ENCODE assay signal across 15 cellular contexts in genomic region chr21:32334980-32335471, GRCh38. TPM values are rescaled to one million over a fixed set of nuclear protein-coding genes. Genes with fewer than 3 reads are reported as not detected.
A peak's percentile ranks its signal among the peaks of the same experiment; 100 is the strongest.
DNase-seq lines count a peak whose midpoint lies in the region; ATAC-seq, FAIRE-seq and TF ChIP-seq lines count a peak whose summit lies in the region.
"Had no signal": no experiment of that assay in that cellular context is flagged by ENCODE, and none has a peak within 500 bp of the region (broad histone marks: within the 10 kb centered on the region; RNA-seq: fewer than 3 reads in every experiment).

No MANE protein-coding gene starts in this region.

- H2BK12ac ChIP-seq in H1 (ENCODE audit: low read depth, low read length): no peak overlapping the region

- no peak overlapping the region for H4K91ac ChIP-seq in H1 (replicated peaks; ENCODE audit: insufficient read length, low read length)

- H3K56ac ChIP-seq in H1 (replicated peaks; ENCODE audit: insufficient read length, low read depth, low read length): no peak overlapping the region

- no peak overlapping the region for H3K18ac ChIP-seq in H1 (ENCODE audit: extremely low read depth, low read length)

- TF ChIP-seq EP300 in H1 (IDR thresholded peaks at IDR 0.05; ENCODE audit: borderline replicate concordance in 1 of 2, low read depth in 2 of 2, low read length in 2 of 2): no peak

- H3K23me2 ChIP-seq in H1 (ENCODE audit: low read depth, low read length): no peaks in the 10 kb centered on the region

- ATAC-seq in sciatic nerve: no peak
- no peak for ATAC-seq in HG02938 (IDR thresholded peaks at IDR 0.05; ENCODE audit: unreplicated experiment)
- ATAC-seq: esophagus mucosa, left colon had no signal

- H3K79me2 ChIP-seq in H1 (ENCODE audit: control insufficient read depth in 1 of 2, insufficient read depth in 2 of 2, low read length in 2 of 2): 0 out of 4 replicates have a peak, but pooled peaks cover 0 to 3% of the 10 kb centered on the region in 2 experiments

- CTCF ChIA-PET in H1 (lab: Charles Lee; ENCODE audit: partially characterized antibody): interaction anchor here (0.6 to 1.5 kb wide), 2 partner anchors 31 to 266 kb away, joined by 3 to 5 read pairs; no protein-coding TSS in a partner anchor

- no peaks in the 10 kb centered on the region for H3K27me3 ChIP-seq in H1 (replicated peaks in 1 of 4; ENCODE audit: control insufficient read depth in 3 of 4, extremely low read depth in 1 of 4, insufficient read depth in 3 of 4, low read length in 3 of 4)
- H3K27me3 ChIP-seq: pancreas had no signal

- H3K4ac ChIP-seq in H1 (replicated peaks; ENCODE audit: insufficient read length, low read depth, low read length): no peak overlapping the region

- H3K23ac ChIP-seq in H1 (ENCODE audit: insufficient read length): no peak overlapping the region

- WGBS in H1 (ENCODE audit: extremely low coverage in 1 of 2, insufficient coverage in 1 of 2, insufficient read length in 1 of 2, insufficient replicate concordance in 2 of 2, low coverage in 1 of 2, low lambda C conversion rate in 2 of 2, missing lambda C conversion rate in 1 of 2), 2 experiments: 75% methylated on average over 11 of the region's 11 CpGs; no CpG with 5 or more reads in 1 of the 2 experiments

- H4K8ac ChIP-seq in H1 (ENCODE audit: extremely low read depth, insufficient read depth, low read length): no peak overlapping the region

- POLR2A ChIA-PET in H1 (lab: Charles Lee; ENCODE audit: partially characterized antibody): no interaction called here

- no peak for TF ChIP-seq CTCF in H1 (IDR thresholded peaks at IDR 0.05; ENCODE audit: control extremely low read depth in 1 of 3, insufficient read depth in 1 of 3, low read depth in 1 of 3, low read length in 3 of 3)
- no peak for TF ChIP-seq CTCF in GM10266 (IDR thresholded peaks at IDR 0.05; ENCODE audit: control insufficient read depth, insufficient read depth, low read depth, missing control alignments)

- no peak for FAIRE-seq in H1 (lab: Jason Lieb, UNC)
- FAIRE-seq: pancreas, RCC 7860 had no signal

- H3K79me1 ChIP-seq in H1 (ENCODE audit: low read depth, low read length): no peaks in the 10 kb centered on the region; the same call in 1 of the 2 replicates

- peaks cover 0 to 6% of the 10 kb centered on the region in 2 experiments for H4K20me1 ChIP-seq in H1 (replicated peaks in 1 of 2; ENCODE audit: control insufficient read depth in 1 of 2, insufficient read depth in 2 of 2, low read length in 2 of 2)

- H3K14ac ChIP-seq in H1 (ENCODE audit: insufficient read length): no peak overlapping the region

- no peak overlapping the region for H3K27ac ChIP-seq in H1 (ENCODE audit: low read depth, low read length)
- H3K27ac ChIP-seq: pancreas had no signal

- no peak overlapping the region for H2BK120ac ChIP-seq in H1 (replicated peaks; ENCODE audit: low read depth, low read length)

- H2BK20ac ChIP-seq in H1 (ENCODE audit: low read length): no peak overlapping the region

- no peak overlapping the region for H2AK5ac ChIP-seq in H1 (ENCODE audit: low read depth, low read length)

- H2BK5ac ChIP-seq in H1 (ENCODE audit: low read depth, low read length): 0 out of 2 replicates have a peak overlapping the region, but pooled peaks have one; percentile 23

- no peak overlapping the region for H2AFZ ChIP-seq in H1 (ENCODE audit: low read length)

- H4K5ac ChIP-seq in H1 (ENCODE audit: insufficient read length, low read depth, low read length): no peak overlapping the region

- DNase-seq in Ammon's horn (ENCODE audit: low spot score): peak; percentile 82
- DNase-seq in NCI-H2171 (lab: John Stamatoyannopoulos, UW): peak; percentile 91
- no peak for DNase-seq in H1 (ENCODE audit: low read depth in 1 of 2, low spot score in 2 of 2)
- peak; percentile 62 for DNase-seq in myocyte (ENCODE audit: low read depth)
- no peak for DNase-seq in GM03348 (ENCODE audit: low spot score)
- no peak for DNase-seq in sciatic nerve (ENCODE audit: low spot score)
- DNase-seq in GM10266 (ENCODE audit: extremely low spot score): no peak
- DNase-seq: activated CD8-positive, alpha-beta memory T cell treated with anti-CD3 and anti-CD28 coated beads, Interleukin-2, amount 50 U/mL, for 4 hours; AML-193; left colon; NCI-H2081; pancreas had no signal

- H3K36me3 ChIP-seq in H1 (ENCODE audit: control insufficient read depth in 2 of 4, insufficient read depth in 4 of 4, low read length in 3 of 4): peaks cover 16 to 61% (median 38%) of the 10 kb centered on the region in 4 experiments

- H2BK15ac ChIP-seq in H1 (ENCODE audit: low read length): no peak overlapping the region

- H3K4me3 ChIP-seq in H1 (ENCODE audit: extremely low read depth in 1 of 4, insufficient read depth in 2 of 4, low read depth in 3 of 4, low read length in 4 of 4): no peak overlapping the region; a peak in 1 of 8 replicates
- H3K4me3 ChIP-seq: pancreas had no signal

- H3K4me1 ChIP-seq in H1 (replicated peaks in 1 of 4; ENCODE audit: control insufficient read depth in 3 of 4, insufficient read depth in 4 of 4, low read length in 3 of 4): peaks cover 0 to 14% (median 5%) of the 10 kb centered on the region in 4 experiments; a peak in 3 of 7 replicates
- H3K4me1 ChIP-seq: pancreas had no signal

- no peaks in the 10 kb centered on the region for H3K9me3 ChIP-seq in H1 (ENCODE audit: insufficient read depth in 2 of 2, low read depth in 1 of 2, low read length in 1 of 2)
- H3K9me3 ChIP-seq: pancreas had no signal

- TF ChIP-seq POLR2A in H1 (IDR thresholded peaks at IDR 0.05; ENCODE audit: control extremely low read depth in 1 of 2, low read depth in 2 of 2, low read length in 2 of 2): no peak

- intact Hi-C loops in sciatic nerve (cut with DNase I): no loop called here

- TF ChIP-seq RAD21 in H1 (IDR thresholded peaks at IDR 0.05 in 1 of 2, conservative IDR thresholded peaks at IDR 0.05 in 1 of 2; ENCODE audit: low read depth in 2 of 2, low read length in 2 of 2): no peak

- no peak overlapping the region for H3K9ac ChIP-seq in H1 (replicated peaks in 1 of 4; ENCODE audit: extremely low read depth in 1 of 4, low read depth in 3 of 4, low read length in 3 of 4)

- H3K4me2 ChIP-seq in H1 (ENCODE audit: insufficient read depth in 1 of 2, low read depth in 2 of 2, low read length in 2 of 2): no peak overlapping the region; a peak in 1 of 4 replicates

TF ChIP-seq in H1, 55 proteins besides CTCF, POLR2A, EP300 and RAD21 (continues in another document):
- no peak for TF ChIP-seq SP4 (IDR thresholded peaks at IDR 0.05; ENCODE audit: low read length)
- TF ChIP-seq CREB1 (IDR thresholded peaks at IDR 0.05): no peak
- no peak for TF ChIP-seq HDAC2 (IDR thresholded peaks at IDR 0.05; ENCODE audit: borderline replicate concordance in 1 of 2, low read depth in 2 of 2, low read length in 2 of 2)
- no peak for TF ChIP-seq TAF7 (optimal IDR thresholded peaks at IDR 0.05; ENCODE audit: borderline replicate concordance, low read depth, low read length)
- TF ChIP-seq BRCA1 (IDR thresholded peaks at IDR 0.05; ENCODE audit: low read depth, low read length): no peak
- TF ChIP-seq E2F6 (IDR thresholded peaks at IDR 0.05): no peak
- TF ChIP-seq CHD1 (IDR thresholded peaks at IDR 0.05; ENCODE audit: low read depth, low read length): no peak
- no peak for TF ChIP-seq ASH2L (IDR thresholded peaks at IDR 0.05; ENCODE audit: low read length)
- peak; percentile 64; the same call in 1 of the 2 replicates for TF ChIP-seq TCF12 (IDR thresholded peaks at IDR 0.05; ENCODE audit: low read depth, low read length)
- TF ChIP-seq ZNF274 (IDR thresholded peaks at IDR 0.05; ENCODE audit: borderline replicate concordance, extremely low read depth, low read length): no peak

RNA-seq across cellular contexts. Expression of gene MRAP, which starts 36.4 kb away (rescaled TPM):
- total RNA-seq in H1 (2021; fragmentation: NEBNext Ultra II Directional; extraction: Animal tissue kit (Norgen Biotek cat#: 25700)): not detected in 2 replicates
- polyA plus RNA-seq in H1 (2011; rRNA removed): not detected in 2 replicates
- not detected for polyA plus RNA-seq in H1 (2011; cell fraction: cytosol; rRNA removed)
- polyA plus RNA-seq in H1 (2011; cell fraction: nucleus; rRNA removed): not detected
- not detected in 4 replicates for polyA plus RNA-seq in H1 (2012, experiment 1 of 2)
- not detected for polyA plus RNA-seq in H1 (2012, experiment 2 of 2)
- polyA plus RNA-seq in H1 (2013, experiment 1 of 2): not detected
- not detected for polyA plus RNA-seq in H1 (2013, experiment 2 of 2)
- not detected in 2 replicates for polyA minus RNA-seq in H1 (2011; rRNA and poly(A)+ RNA removed)
- polyA minus RNA-seq in H1 (2011; cell fraction: cytosol; rRNA and poly(A)+ RNA removed): not detected
- polyA minus RNA-seq in H1 (2011; cell fraction: nucleus; rRNA and poly(A)+ RNA removed): not detected
- not detected in 2 replicates for total RNA-seq in myocyte
- not detected for polyA plus RNA-seq in myocyte (2012)
- 5.8 TPM for total RNA-seq in sciatic nerve
- total RNA-seq: esophagus mucosa, left colon had no signal

RNA-seq across cellular contexts. Expression of gene MIS18A, which starts 56.2 kb away (rescaled TPM):
- total RNA-seq in H1 (2021; fragmentation: NEBNext Ultra II Directional; extraction: Animal tissue kit (Norgen Biotek cat#: 25700)): 53.0 and 59.6 TPM in 2 replicates
- 28.6 and 28.9 TPM in 2 replicates for polyA plus RNA-seq in H1 (2011; rRNA removed)
- 52.1 TPM for polyA plus RNA-seq in H1 (2011; cell fraction: cytosol; rRNA removed)
- polyA plus RNA-seq in H1 (2011; cell fraction: nucleus; rRNA removed): 13.5 TPM
- polyA plus RNA-seq in H1 (2012, experiment 1 of 2): 31.0 to 40.4 TPM (median 34.6 TPM) in 4 replicates
- polyA plus RNA-seq in H1 (2012, experiment 2 of 2): 11.6 TPM
- polyA plus RNA-seq in H1 (2013, experiment 1 of 2): 66.9 TPM
- polyA plus RNA-seq in H1 (2013, experiment 2 of 2): 66.8 TPM
- polyA minus RNA-seq in H1 (2011; rRNA and poly(A)+ RNA removed): 4.9 and 7.3 TPM in 2 replicates
- polyA minus RNA-seq in H1 (2011; cell fraction: cytosol; rRNA and poly(A)+ RNA removed): 8.8 TPM
- 7.1 TPM for polyA minus RNA-seq in H1 (2011; cell fraction: nucleus; rRNA and poly(A)+ RNA removed)
- 6.2 and 7.6 TPM in 2 replicates for total RNA-seq in myocyte
- polyA plus RNA-seq in myocyte (2012): 3.5 TPM
- 6.6 TPM for total RNA-seq in sciatic nerve

RNA-seq across cellular contexts. Expression of gene URB1, which starts 57.8 kb away (rescaled TPM):
- 28.2 and 28.9 TPM in 2 replicates for total RNA-seq in H1 (2021; fragmentation: NEBNext Ultra II Directional; extraction: Animal tissue kit (Norgen Biotek cat#: 25700))
- polyA plus RNA-seq in H1 (2011; rRNA removed): 8.1 and 10.1 TPM in 2 replicates
- polyA plus RNA-seq in H1 (2011; cell fraction: cytosol; rRNA removed): 8.1 TPM
- polyA plus RNA-seq in H1 (2011; cell fraction: nucleus; rRNA removed): 19.7 TPM
- polyA plus RNA-seq in H1 (2012, experiment 1 of 2): 13.8 to 16.7 TPM (median 15.8 TPM) in 4 replicates
- polyA plus RNA-seq in H1 (2012, experiment 2 of 2): 6.4 TPM
- polyA plus RNA-seq in H1 (2013, experiment 1 of 2): 10.6 TPM
- polyA plus RNA-seq in H1 (2013, experiment 2 of 2): 9.4 TPM
- 31.1 and 35.5 TPM in 2 replicates for polyA minus RNA-seq in H1 (2011; rRNA and poly(A)+ RNA removed)
- polyA minus RNA-seq in H1 (2011; cell fraction: cytosol; rRNA and poly(A)+ RNA removed): 20.4 TPM
- polyA minus RNA-seq in H1 (2011; cell fraction: nucleus; rRNA and poly(A)+ RNA removed): 29.3 TPM
- total RNA-seq in myocyte (42.1 and 42.8 TPM in 2 replicates), sciatic nerve (30.4 TPM)
- polyA plus RNA-seq in myocyte (2012): 13.4 TPM

Comparison
In these comparisons a context has a peak if more than half of its experiments do, and no peak if none do; other contexts are left out.
1. DNase-seq: peak in Ammon's horn (single experiment), NCI-H2171 (single experiment) and myocyte (single experiment); none in H1 (0 of 2), GM03348 (single experiment), sciatic nerve (single experiment) and GM10266 (single experiment).